In the genomic region with DNA sequence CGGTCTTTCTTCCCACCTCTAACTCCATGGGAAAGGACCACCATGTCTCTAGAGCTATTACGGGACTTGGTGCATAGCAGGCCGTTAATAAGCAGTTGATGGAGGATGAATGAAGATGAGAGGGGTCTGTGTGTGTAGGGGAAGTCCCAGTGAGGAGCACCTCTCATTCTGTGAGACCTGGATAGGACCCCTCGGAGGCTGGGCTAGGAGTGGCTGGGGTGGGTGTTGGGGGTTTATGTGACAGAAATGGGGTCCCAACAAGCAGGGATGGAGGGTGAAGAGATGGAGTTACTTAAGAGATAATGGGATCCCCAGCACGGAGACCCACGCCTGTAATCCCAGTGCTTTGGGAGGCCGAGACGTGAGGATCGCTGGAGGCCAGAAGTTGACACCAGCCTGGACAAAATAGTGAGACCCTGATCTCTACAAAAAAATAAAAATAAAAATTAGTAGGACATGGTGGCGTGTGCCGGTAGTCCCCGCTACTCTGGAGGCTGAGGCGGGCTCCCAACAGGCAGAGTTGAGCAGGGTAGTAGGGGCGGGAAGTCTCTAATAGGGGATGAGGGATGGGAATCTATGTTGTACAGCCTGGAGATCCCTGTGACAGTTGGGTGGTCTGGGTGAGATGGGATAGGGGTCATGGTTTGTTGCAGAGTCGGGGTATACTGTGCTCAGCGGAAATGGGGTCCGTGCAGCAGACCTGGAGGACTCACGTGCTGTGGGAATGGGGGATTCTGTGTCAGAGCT, we compare ENCODE assay signal across 8 cellular contexts. TPM values are rescaled to one million over a fixed set of nuclear protein-coding genes. Genes with fewer than 3 reads are reported as not detected.
DNase-seq lines count a peak whose midpoint lies in the region; ATAC-seq, FAIRE-seq and TF ChIP-seq lines count a peak whose summit lies in the region.

No MANE protein-coding gene starts in this region.

- no peak for TF ChIP-seq RAD21 in GM12878 (IDR thresholded peaks at IDR 0.05; ENCODE audit: insufficient read depth, low read depth, low read length)

- H3K4me3 ChIP-seq in GM12878, result peak overlapping the region; percentile 67; the same call in 1 of the 2 replicates
- peak overlapping the region; percentile 45 to 64 (median 53) for H3K4me3 ChIP-seq in right lobe of liver
- H3K4me3 ChIP-seq in thyroid gland (replicated peaks in 1 of 3), result peak overlapping the region in 1 of 3 donors; percentile 30

- SMC1A ChIA-PET in GM12878 (lab: Charles Lee; ENCODE audit: uncharacterized antibody, unreplicated experiment), result interaction anchor here (3.6 kb wide), 1 partner anchor 48 kb away, joined by 20 read pairs; no protein-coding TSS in a partner anchor

- H3K79me2 ChIP-seq in GM12878 (ENCODE audit: control insufficient read depth, insufficient read depth, low read length), result peaks cover 1% of the 10 kb centered on the region

- no peak for ATAC-seq in activated CD4-positive, alpha-beta T cell treated with anti-CD3 and anti-CD28 coated beads for 36 hours
- no peak for ATAC-seq in GM12878
- no peak for ATAC-seq in right lobe of liver
- no peak for ATAC-seq in GM19463 (IDR thresholded peaks at IDR 0.05; ENCODE audit: unreplicated experiment)

- H3K9me3 ChIP-seq in GM12878 (replicated peaks; ENCODE audit: control insufficient read depth, insufficient read depth, low read length) (no peaks in the 10 kb centered on the region; the same call in 1 of the 3 replicates), right lobe of liver (no peaks in the 10 kb centered on the region), thyroid gland (no peaks in the 10 kb centered on the region)

- POLR2A ChIA-PET in activated CD4-positive, alpha-beta T cell treated with anti-CD3 and anti-CD28 coated beads for 36 hours (lab: Charles Lee), result interaction anchor here (1.9 kb wide), 1 partner anchor 11 kb away, joined by 13 read pairs; the partner anchor contains the start of gene PXMP4
- POLR2A ChIA-PET in GM12878 (lab: Charles Lee), result interaction anchor here (1.0 to 1.9 kb wide), 2 partner anchors 48 to 80 kb away, joined by 3 to 9 read pairs; partner anchors contain the start of gene CHMP4B

- RAD21 ChIA-PET in GM12878 (lab: Charles Lee; ENCODE audit: unreplicated experiment), result interaction anchor here (1.0 to 2.8 kb wide), 3 partner anchors 11 to 68 kb away, joined by 3 to 20 read pairs (median 6); partner anchors contain the start of gene PXMP4

- TF ChIP-seq EP300 in GM12878 (IDR thresholded peaks at IDR 0.05; ENCODE audit: borderline replicate concordance in 1 of 2, control insufficient read depth in 1 of 2, low read depth in 2 of 2, low read length in 2 of 2), result no peak

- H3K9ac ChIP-seq in GM12878 (ENCODE audit: control insufficient read depth, insufficient read depth, low read length), result peak overlapping the region; percentile 60

- TF ChIP-seq CTCF in GM12878 (IDR thresholded peaks at IDR 0.05 in 2 of 3, conservative IDR thresholded peaks at IDR 0.05 in 1 of 3; ENCODE audit: control insufficient read depth in 2 of 3, extremely low read depth in 1 of 3, insufficient read depth in 1 of 3, low read depth in 3 of 3, low read length in 3 of 3), result no peak
- TF ChIP-seq CTCF in right lobe of liver (IDR thresholded peaks at IDR 0.05), result no peak
- no peak for TF ChIP-seq CTCF in thyroid gland (IDR thresholded peaks at IDR 0.05)

- CTCF ChIA-PET in activated CD4-positive, alpha-beta T cell treated with anti-CD3 and anti-CD28 coated beads for 36 hours (lab: Charles Lee), result interaction anchor here (0.7 to 1.4 kb wide), 3 partner anchors 26 to 265 kb away, joined by 3 to 5 read pairs (median 5); no protein-coding TSS in a partner anchor
- CTCF ChIA-PET in GM12878 (lab: Yijun Ruan, JAX), result no interaction called here

- H3K27me3 ChIP-seq in GM12878 (replicated peaks in 1 of 2; ENCODE audit: control insufficient read depth in 2 of 2, insufficient read depth in 2 of 2, low read length in 1 of 2) (no peaks in the 10 kb centered on the region), right lobe of liver (no peaks in the 10 kb centered on the region), thyroid gland (no peaks in the 10 kb centered on the region)

- peak overlapping the region; percentile 83 for H3K4me2 ChIP-seq in GM12878 (ENCODE audit: control insufficient read depth, insufficient read depth)

- peaks cover 5% of the 10 kb centered on the region for H3K36me3 Mint-ChIP-seq in activated CD4-positive, alpha-beta T cell treated with anti-CD3 and anti-CD28 coated beads for 36 hours (ENCODE audit: low read depth)

- peak overlapping the region; percentile 90 for H2AFZ ChIP-seq in GM12878 (ENCODE audit: control insufficient read depth, low read depth, low read length)

- no TSS peak for BruUV-seq in GM12878 (replicated peaks; lab: Mats Ljungman, UMichigan)

- DNase-seq in activated CD4-positive, alpha-beta T cell treated with anti-CD3 and anti-CD28 coated beads for 36 hours, result no peak
- DNase-seq in activated CD4-positive, alpha-beta T cell treated with anti-CD3 and anti-CD28 coated beads for 48 hours, result no peak
- DNase-seq in GM12878 (ENCODE audit: low read depth, low spot score), result no peak
- DNase-seq in right lobe of liver, result no peak
- no peak for DNase-seq in thyroid gland
- no peak for DNase-seq in epidermal melanocyte (ENCODE audit: insufficient read length, low spot score)
- no peak for DNase-seq in GM19240 (ENCODE audit: insufficient read length, low spot score)

- H3K4me1 ChIP-seq in GM12878 (ENCODE audit: control insufficient read depth, insufficient read depth, low read length) (peaks cover 7% of the 10 kb centered on the region), right lobe of liver (peaks cover 0 to 20% (median 8%) of the 10 kb centered on the region in 4 donors), thyroid gland (peaks cover 21 to 28% of the 10 kb centered on the region in 2 donors)

- peak overlapping the region; percentile 86 for H3K27ac Mint-ChIP-seq in activated CD4-positive, alpha-beta T cell treated with anti-CD3 and anti-CD28 coated beads for 36 hours

- H3K27me3 Mint-ChIP-seq in activated CD4-positive, alpha-beta T cell treated with anti-CD3 and anti-CD28 coated beads for 36 hours, result no peaks in the 10 kb centered on the region

- 78% methylated on average over 18 of the region's 18 CpGs for WGBS in GM12878 (ENCODE audit: insufficient coverage, insufficient replicate concordance, low lambda C conversion rate, missing lambda C conversion rate)
- 79% methylated on average over 14 of the region's 18 CpGs for WGBS in right lobe of liver (ENCODE audit: insufficient coverage, low coverage, low lambda C conversion rate, missing lambda C conversion rate)
- 82 to 83% methylated on average over 18 of the region's 18 CpGs for WGBS in thyroid gland, 2 donors

- H3K27ac ChIP-seq in GM12878 (ENCODE audit: control insufficient read depth, insufficient read depth) (peak overlapping the region; percentile 77; the same call in 1 of the 2 replicates), right lobe of liver (peak overlapping the region; percentile 68 to 94 (median 85)), thyroid gland (peak overlapping the region; percentile 74 to 96 (median 90))

- in situ Hi-C loops in GM12878 (cut with MboI), result no loop called here

- peaks cover 21% of the 10 kb centered on the region for H3K4me1 Mint-ChIP-seq in activated CD4-positive, alpha-beta T cell treated with anti-CD3 and anti-CD28 coated beads for 36 hours

- no peak for FAIRE-seq in GM12878 (lab: Jason Lieb, UNC)

- H3K9me3 Mint-ChIP-seq in activated CD4-positive, alpha-beta T cell treated with anti-CD3 and anti-CD28 coated beads for 36 hours (ENCODE audit: low read depth), result peaks cover 1% of the 10 kb centered on the region

- no peaks in the 10 kb centered on the region for H4K20me1 ChIP-seq in GM12878 (ENCODE audit: control insufficient read depth, insufficient read depth)

- TF ChIP-seq POLR2A in GM12878 (IDR thresholded peaks at IDR 0.05; ENCODE audit: low read depth, low read length) (no peak), right lobe of liver (IDR thresholded peaks at IDR 0.05) (no peak), thyroid gland (IDR thresholded peaks at IDR 0.05) (no peak)

- intact Hi-C loops in activated CD4-positive, alpha-beta T cell treated with anti-CD3 and anti-CD28 coated beads for 36 hours (cut with DNase I, micrococcal nuclease), result loop anchor here (1.0 to 5.0 kb wide), 7 partner anchors 44 to 914 kb away; partner anchors contain the start of genes ACTL10 (in 1 of the 2), E2F1 (in 1 of the 2), MAPRE1 (in 1 of the 2) and SNTA1 (in 1 of the 2)
- intact Hi-C loops in GM12878 (cut with micrococcal nuclease; ENCODE audit: unreplicated experiment), result loop anchor here (2.0 to 5.0 kb wide), 4 partner anchors 64 to 274 kb away; partner anchors contain the start of genes ACTL10, CHMP4B and RALY
- intact Hi-C loops in right lobe of liver (cut with DNase I), result no loop called here
- intact Hi-C loops in thyroid gland (cut with DNase I), result loop anchor here (5.0 kb wide), 1 partner anchor 64 kb away; the partner anchor contains the start of gene ACTL10

- no peaks in the 10 kb centered on the region for H3K36me3 ChIP-seq in GM12878 (ENCODE audit: control insufficient read depth in 2 of 2, insufficient read depth in 2 of 2, low read length in 1 of 2)
- no peaks in the 10 kb centered on the region for H3K36me3 ChIP-seq in right lobe of liver
- H3K36me3 ChIP-seq in thyroid gland, result no peaks in the 10 kb centered on the region

- peak overlapping the region; percentile 75 for H3K4me3 Mint-ChIP-seq in activated CD4-positive, alpha-beta T cell treated with anti-CD3 and anti-CD28 coated beads for 36 hours

RNA-seq across cellular contexts. Expression of gene ZNF341, which starts 0.7 kb away (rescaled TPM):
- 1 to 10 TPM; 4.3 to 6.1 TPM for total RNA-seq in activated CD4-positive, alpha-beta T cell treated with anti-CD3 and anti-CD28 coated beads for 36 hours
- total RNA-seq in GM12878 (2013; cell fraction: nucleolus; rRNA removed), result 4.4 and 5.6 TPM in 2 replicates
- 1.5 and 2.8 TPM in 2 replicates for total RNA-seq in GM12878 (2014; rRNA removed)
- total RNA-seq in GM12878 (2014; rRNA removed; fragmentation: Illumina TruSeq; extraction: Trizol), result 1.1 and 1.4 TPM in 2 replicates
- total RNA-seq in GM12878 (2021), result 4.0 and 5.0 TPM in 2 replicates
- polyA plus RNA-seq in GM12878 (2011; ENCODE audit: low read depth), result 1.7 TPM
- polyA plus RNA-seq in GM12878 (2011; rRNA removed), result 0.86 and 2.5 TPM in 2 replicates
- 3.1 and 3.2 TPM in 2 replicates for polyA plus RNA-seq in GM12878 (2011; cell fraction: cytosol; rRNA removed)
- polyA plus RNA-seq in GM12878 (2011; cell fraction: nucleus; rRNA removed), result 6.7 and 9.5 TPM in 2 replicates
- 3.4 and 3.6 TPM in 2 replicates for polyA plus RNA-seq in GM12878 (2012)
- 0.63 and 2.4 TPM in 2 replicates for polyA plus RNA-seq in GM12878 (2014; fragmentation: Illumina TruSeq; extraction: Trizol)
- under 1 TPM; 0.18 to 0.46 TPM for polyA plus RNA-seq in GM12878 (2014; fragmentation: Nextera tagmentation; extraction: Ambion mirVana)
- 3.0 and 4.1 TPM in 2 replicates for polyA plus RNA-seq in GM12878 (2014; rRNA removed)
- 1 to 10 TPM; 3.8 to 4.0 TPM for polyA plus RNA-seq in GM12878 (2016; fragmentation: Nextera tagmentation; extraction: Ambion mirVana)
- 3.4 and 4.9 TPM in 2 replicates for polyA minus RNA-seq in GM12878 (2011; rRNA and poly(A)+ RNA removed)
- 1.6 and 3.3 TPM in 2 replicates for polyA minus RNA-seq in GM12878 (2011; cell fraction: cytosol; rRNA and poly(A)+ RNA removed)
- 2.1 and 5.0 TPM in 2 replicates for polyA minus RNA-seq in GM12878 (2011; cell fraction: nucleus; rRNA and poly(A)+ RNA removed)
- total RNA-seq in right lobe of liver, result 1 to 10 TPM in 5 of 6 experiments, under 1 TPM in 1; 0.99 to 2.0 (median 1.6) TPM
- total RNA-seq in thyroid gland, result 1 to 10 TPM; 1.1 to 3.5 (median 2.8) TPM

RNA-seq across cellular contexts. Expression of gene PXMP4, which starts 11.0 kb away (rescaled TPM):
- total RNA-seq in activated CD4-positive, alpha-beta T cell treated with anti-CD3 and anti-CD28 coated beads for 36 hours, result 10 to 100 TPM in 1 of 2 experiments, 1 to 10 TPM in 1; 8.8 to 10.2 TPM
- total RNA-seq in GM12878 (2013; cell fraction: nucleolus; rRNA removed), result 5.6 and 7.9 TPM in 2 replicates
- total RNA-seq in GM12878 (2014; rRNA removed) (7.5 and 9.7 TPM in 2 replicates), GM12878 (2014; rRNA removed; fragmentation: Illumina TruSeq; extraction: Trizol) (2.1 and 3.6 TPM in 2 replicates), GM12878 (2021) (7.6 and 8.9 TPM in 2 replicates), right lobe of liver (10 to 100 TPM in 4 of 6 experiments, 1 to 10 TPM in 2; 5.5 to 17.8 (median 12.9) TPM), thyroid gland (10 to 100 TPM; 17.7 to 31.2 (median 22.0) TPM)
- 3.6 TPM for polyA plus RNA-seq in GM12878 (2011; ENCODE audit: low read depth)
- polyA plus RNA-seq in GM12878 (2011; rRNA removed) (2.7 and 4.9 TPM in 2 replicates), GM12878 (2014; fragmentation: Illumina TruSeq; extraction: Trizol) (1.3 and 5.4 TPM in 2 replicates), GM12878 (2014; fragmentation: Nextera tagmentation; extraction: Ambion mirVana) (10 to 100 TPM; 12.2 to 19.2 TPM), GM12878 (2014; rRNA removed) (4.8 and 5.7 TPM in 2 replicates), GM12878 (2016; fragmentation: Nextera tagmentation; extraction: Ambion mirVana) (10 to 100 TPM; 14.2 to 15.7 TPM)
- 7.3 and 7.6 TPM in 2 replicates for polyA plus RNA-seq in GM12878 (2011; cell fraction: cytosol; rRNA removed)
- polyA plus RNA-seq in GM12878 (2011; cell fraction: nucleus; rRNA removed), result 5.1 and 5.8 TPM in 2 replicates
- 6.0 and 6.6 TPM in 2 replicates for polyA plus RNA-seq in GM12878 (2012)
- polyA minus RNA-seq in GM12878 (2011; rRNA and poly(A)+ RNA removed), result 2.8 and 5.6 TPM in 2 replicates
- polyA minus RNA-seq in GM12878 (2011; cell fraction: cytosol; rRNA and poly(A)+ RNA removed), result 4.7 and 6.7 TPM in 2 replicates
- 1.8 and 1.9 TPM in 2 replicates for polyA minus RNA-seq in GM12878 (2011; cell fraction: nucleus; rRNA and poly(A)+ RNA removed)

RNA-seq across cellular contexts. Expression of gene E2F1, which starts 44.9 kb away (rescaled TPM):
- total RNA-seq in activated CD4-positive, alpha-beta T cell treated with anti-CD3 and anti-CD28 coated beads for 36 hours, result 10 to 100 TPM; 45.9 to 50.9 TPM
- total RNA-seq in GM12878 (2013; cell fraction: nucleolus; rRNA removed), result 8.1 and 11.3 TPM in 2 replicates
- total RNA-seq in GM12878 (2014; rRNA removed) (31.6 and 36.7 TPM in 2 replicates), GM12878 (2014; rRNA removed; fragmentation: Illumina TruSeq; extraction: Trizol) (22.8 and 26.1 TPM in 2 replicates), GM12878 (2021) (41.5 and 43.2 TPM in 2 replicates), right lobe of liver (1 to 10 TPM in 2 of 6 experiments, under 1 TPM in 4; 0.24 to 8.8 (median 0.77) TPM), thyroid gland (under 1 TPM in 3 of 4 donors, not detected in 1; 0.42 to 0.89 (median 0.67) TPM)
- polyA plus RNA-seq in GM12878 (2011; ENCODE audit: low read depth), result 7.8 TPM
- polyA plus RNA-seq in GM12878 (2011; rRNA removed) (10.0 and 17.8 TPM in 2 replicates), GM12878 (2014; fragmentation: Illumina TruSeq; extraction: Trizol) (13.0 and 21.6 TPM in 2 replicates), GM12878 (2014; fragmentation: Nextera tagmentation; extraction: Ambion mirVana) (1 to 10 TPM in 1 of 2 experiments, under 1 TPM in 1; 0.29 to 2.1 TPM), GM12878 (2014; rRNA removed) (50.2 and 55.4 TPM in 2 replicates), GM12878 (2016; fragmentation: Nextera tagmentation; extraction: Ambion mirVana) (10 to 100 TPM in 1 of 2 experiments, 1 to 10 TPM in 1; 3.2 to 16.7 TPM)
- 21.2 and 29.9 TPM in 2 replicates for polyA plus RNA-seq in GM12878 (2011; cell fraction: cytosol; rRNA removed)
- polyA plus RNA-seq in GM12878 (2011; cell fraction: nucleus; rRNA removed), result 53.2 and 72.7 TPM in 2 replicates
- polyA plus RNA-seq in GM12878 (2012), result 17.4 and 23.4 TPM in 2 replicates
- polyA minus RNA-seq in GM12878 (2011; rRNA and poly(A)+ RNA removed), result 11.0 and 14.8 TPM in 2 replicates
- polyA minus RNA-seq in GM12878 (2011; cell fraction: cytosol; rRNA and poly(A)+ RNA removed), result 7.5 and 8.4 TPM in 2 replicates
- 5.9 and 9.2 TPM in 2 replicates for polyA minus RNA-seq in GM12878 (2011; cell fraction: nucleus; rRNA and poly(A)+ RNA removed)

RNA-seq across cellular contexts. Expression of gene NECAB3, which starts 56.9 kb away (rescaled TPM):
- 10 to 100 TPM; 12.2 to 13.3 TPM for total RNA-seq in activated CD4-positive, alpha-beta T cell treated with anti-CD3 and anti-CD28 coated beads for 36 hours
- total RNA-seq in GM12878 (2013; cell fraction: nucleolus; rRNA removed), result 19.3 and 24.9 TPM in 2 replicates
- total RNA-seq in GM12878 (2014; rRNA removed) (14.3 and 15.6 TPM in 2 replicates), GM12878 (2014; rRNA removed; fragmentation: Illumina TruSeq; extraction: Trizol) (7.3 and 7.6 TPM in 2 replicates), GM12878 (2021) (13.6 and 14.2 TPM in 2 replicates), right lobe of liver (10 to 100 TPM; 13.2 to 21.9 (median 19.2) TPM), thyroid gland (10 to 100 TPM; 65.2 to 99.8 (median 73.4) TPM)
- polyA plus RNA-seq in GM12878 (2011; ENCODE audit: low read depth), result 1.4 TPM
- polyA plus RNA-seq in GM12878 (2011; rRNA removed) (2.1 and 3.6 TPM in 2 replicates), GM12878 (2014; fragmentation: Illumina TruSeq; extraction: Trizol) (3.4 and 4.6 TPM in 2 replicates), GM12878 (2014; fragmentation: Nextera tagmentation; extraction: Ambion mirVana) (1 to 10 TPM in 1 of 2 experiments, under 1 TPM in 1; 0.21 to 1.3 TPM), GM12878 (2014; rRNA removed) (14.5 and 17.0 TPM in 2 replicates), GM12878 (2016; fragmentation: Nextera tagmentation; extraction: Ambion mirVana) (1 to 10 TPM; 7.0 to 8.5 TPM)
- 5.9 and 8.1 TPM in 2 replicates for polyA plus RNA-seq in GM12878 (2011; cell fraction: cytosol; rRNA removed)
- 30.0 and 35.4 TPM in 2 replicates for polyA plus RNA-seq in GM12878 (2011; cell fraction: nucleus; rRNA removed)
- 5.9 and 6.9 TPM in 2 replicates for polyA plus RNA-seq in GM12878 (2012)
- 2.5 and 8.5 TPM in 2 replicates for polyA minus RNA-seq in GM12878 (2011; rRNA and poly(A)+ RNA removed)
- 3.2 and 5.5 TPM in 2 replicates for polyA minus RNA-seq in GM12878 (2011; cell fraction: cytosol; rRNA and poly(A)+ RNA removed)
- 8.0 and 9.9 TPM in 2 replicates for polyA minus RNA-seq in GM12878 (2011; cell fraction: nucleus; rRNA and poly(A)+ RNA removed)

Comparison
In these comparisons a context has a peak if more than half of its experiments do, and no peak if none do; other contexts are left out.
1. intact Hi-C loops: an anchor here in activated CD4-positive, alpha-beta T cell treated with anti-CD3 and anti-CD28 coated beads for 36 hours (1.0 to 5.0 kb wide), GM12878 (2.0 to 5.0 kb wide) and thyroid gland (5.0 kb wide); none called in right lobe of liver.